21 cellular contexts compared by ENCODE assay signal in genomic region chr21:23471877-23472276, GRCh38.
DNase-seq lines count a peak whose midpoint lies in the region; ATAC-seq and TF ChIP-seq lines count a peak whose summit lies in the region.
"Had no signal": no experiment of that assay in that cellular context is flagged by ENCODE, and none has a peak within 500 bp of the region (broad histone marks: within the 10 kb centered on the region; RNA-seq: fewer than 3 reads in every experiment).

No MANE protein-coding gene starts in this region.

- H3K36me3 ChIP-seq in heart left ventricle, result no peaks in the 10 kb centered on the region
- H3K36me3 ChIP-seq: colonic mucosa, left lung, transverse colon had no signal

- peak; percentile 89 for ATAC-seq in GM19395 (IDR thresholded peaks at IDR 0.05; ENCODE audit: unreplicated experiment)
- peak; percentile 94 for ATAC-seq in HG02642 (IDR thresholded peaks at IDR 0.05; ENCODE audit: poor library complexity, unreplicated experiment)
- ATAC-seq in HG03175 (IDR thresholded peaks at IDR 0.05; ENCODE audit: unreplicated experiment), result peak; percentile 93
- no peak for ATAC-seq in heart left ventricle
- ATAC-seq: activated CD4-positive, alpha-beta T cell treated with anti-CD3 and anti-CD28 coated beads for 36 hours; activated T-cell treated with anti-CD3 and anti-CD28 coated beads, Interleukin-2, amount 50 U/mL, for 4 hours; esophagus mucosa; left lung; Panc1; psoas muscle had no signal

- no peak overlapping the region for H3K4me3 ChIP-seq in heart left ventricle
- H3K4me3 ChIP-seq: colonic mucosa, left lung, psoas muscle, transverse colon had no signal

- H3K27ac ChIP-seq in heart left ventricle, result no peak overlapping the region
- H3K27ac ChIP-seq: colonic mucosa, left lung, psoas muscle, transverse colon had no signal

- H3K4me1 ChIP-seq in heart left ventricle, result no peaks in the 10 kb centered on the region
- H3K4me1 ChIP-seq: colonic mucosa, left lung, psoas muscle, transverse colon had no signal

- CTCF ChIA-PET in GM10248 (lab: Yijun Ruan, JAX), result interaction anchor here (1.0 kb wide), 1 partner anchor 10 kb away, joined by 3 read pairs; no protein-coding TSS in a partner anchor

- intact Hi-C loops in heart left ventricle (cut with DNase I), result no loop called here

- no peak for TF ChIP-seq POLR2A in heart left ventricle (IDR thresholded peaks at IDR 0.05)

- DNase-seq in GM10248 (ENCODE audit: extremely low spot score) (peak; percentile 22), NCI-H774 (lab: John Stamatoyannopoulos, UW) (no peak), cerebellar cortex (ENCODE audit: low spot score) (no peak), HCEC 1CT (no peak), heart left ventricle (no peak)
- DNase-seq: activated CD4-positive, alpha-beta T cell treated with anti-CD3 and anti-CD28 coated beads for 36 hours; activated T-cell treated with anti-CD3 and anti-CD28 coated beads, Interleukin-2, amount 50 U/mL, for 4 hours; CD8-positive, alpha-beta memory T cell; colonic mucosa; GDM1; hypothalamus; naive B cell; NCI-H2171 treated with DMSO at 0.1 percent for 48 hours; psoas muscle; transverse colon had no signal

- POLR2A ChIA-PET in GM10248 (lab: Yijun Ruan, JAX), result no interaction called here

- no peaks in the 10 kb centered on the region for H3K9me3 ChIP-seq in heart left ventricle
- H3K9me3 ChIP-seq: colonic mucosa, left lung, psoas muscle had no signal

- no peaks in the 10 kb centered on the region for H3K27me3 ChIP-seq in heart left ventricle
- H3K27me3 ChIP-seq: colonic mucosa, left lung, transverse colon had no signal

- TF ChIP-seq CTCF in GM10248 (IDR thresholded peaks at IDR 0.05; ENCODE audit: control extremely low read depth, extremely low read depth, low read depth, missing control alignments) (no peak), heart left ventricle (IDR thresholded peaks at IDR 0.05) (no peak)

Comparison
In these comparisons a context has a peak if more than half of its experiments do, and no peak if none do; other contexts are left out.
1. ATAC-seq: peak in GM19395 (single experiment), HG02642 (single experiment) and HG03175 (single experiment); none in heart left ventricle (0 of 4).